In genomic region chr2:31282634-31283033, GRCh38 we compare ENCODE assay signal across 29 cellular contexts. TPM values are rescaled to one million over a fixed set of nuclear protein-coding genes. Genes with fewer than 3 reads are reported as not detected.
DNase-seq lines count a peak whose midpoint lies in the region; ATAC-seq and TF ChIP-seq lines count a peak whose summit lies in the region.
"Had no signal": no experiment of that assay in that cellular context is flagged by ENCODE, and none has a peak within 500 bp of the region (broad histone marks: within the 10 kb centered on the region; RNA-seq: fewer than 3 reads in every experiment).

No MANE protein-coding gene starts in this region.

- H3K4me3 ChIP-seq in fibroblast of pulmonary artery (replicated peaks; ENCODE audit: low read depth, low read length): no peak overlapping the region
- H3K4me3 ChIP-seq: body of pancreas, gastrocnemius medialis, skin epidermis, stomach, tibial artery had no signal

- no peak for TF ChIP-seq CTCF in fibroblast of pulmonary artery (IDR thresholded peaks at IDR 0.05; ENCODE audit: low read length, missing control alignments)

- ATAC-seq in left ventricle myocardium superior: peak; percentile 22
- ATAC-seq in Right ventricle myocardium inferior: no peak
- ATAC-seq: activated CD8-positive, alpha-beta memory T cell treated with anti-CD3 and anti-CD28 coated beads, Interleukin-2, amount 10 ng/mL, durations not matched to agents 7 days and 5 days; body of pancreas; gastrocnemius medialis; WTC11 had no signal

- intact Hi-C loops in left ventricle myocardium superior (cut with micrococcal nuclease): no loop called here
- intact Hi-C loops in Right ventricle myocardium inferior (cut with DNase I): no loop called here

- DNase-seq in left ventricle myocardium superior: no peak
- DNase-seq in Right ventricle myocardium inferior (ENCODE audit: missing footprints): no peak
- DNase-seq in SW480 (ENCODE audit: low spot score): peak; percentile 20
- DNase-seq in fibroblast of pulmonary artery (ENCODE audit: low read depth): peak; percentile 25
- DNase-seq in islet precursor cell: no peak
- DNase-seq in NK-92 treated with Interleukin-12 subunit alpha and Interleukin-12 subunit beta, amount 100 ng/mL, for 24 hours (lab: John Stamatoyannopoulos, UW): no peak
- DNase-seq in NCI-H1048 (lab: John Stamatoyannopoulos, UW): no peak
- no peak for DNase-seq in NCI-H1417 treated with DMSO at 0.1 percent for 48 hours (lab: John Stamatoyannopoulos, UW)
- DNase-seq: activated CD4-positive, alpha-beta T cell treated with anti-CD3 and anti-CD28 coated beads, Interleukin-2, amount 50 U/mL, for 1 hour; activated CD8-positive, alpha-beta memory T cell treated with anti-CD3 and anti-CD28 coated beads, Interleukin-2, amount 10 ng/mL, durations not matched to agents 7 days and 5 days; activated naive CD4-positive, alpha-beta T cell treated with Interleukin-2 at 50 U/mL for 16 hours; activated T-cell treated with anti-CD3 and anti-CD28 coated beads, Interleukin-2, amount 50 U/mL, for 48 hours; body of pancreas; erythroblast; gastrocnemius medialis; H9; KG1; naive B cell; NCI-H2081 treated with DMSO at 0.1 percent for 48 hours; NCI-H345; NCI-H774; nucleus accumbens; OCI-M1; stimulated activated CD4-positive, alpha-beta T cell treated with anti-CD3 and anti-CD28 coated beads, Interleukin-1b, Interleukin-23, amount 100 ng/mL, for 48 hours; stomach; T1000; tibial artery had no signal

RNA-seq across cellular contexts. Expression of gene EHD3, which starts 48.7 kb away (rescaled TPM):
- total RNA-seq in left ventricle myocardium superior (32.4 TPM), Right ventricle myocardium inferior (27.9 TPM)

Comparison
In these comparisons a context has a peak if more than half of its experiments do, and no peak if none do; other contexts are left out.
1. DNase-seq: peak in SW480 (single experiment) and fibroblast of pulmonary artery (single experiment); none in left ventricle myocardium superior (single experiment), Right ventricle myocardium inferior (single experiment), islet precursor cell (single experiment), NK-92 treated with Interleukin-12 subunit alpha and Interleukin-12 subunit beta, amount 100 ng/mL, for 24 hours (single experiment), NCI-H1048 (single experiment) and NCI-H1417 treated with DMSO at 0.1 percent for 48 hours (single experiment).